In genomic region chr13:33611016-33611805, GRCh38 we compare ENCODE assay signal across 8 cellular contexts.
A peak's percentile ranks its signal among the peaks of the same experiment; 100 is the strongest.
DNase-seq lines count a peak whose midpoint lies in the region; ATAC-seq, FAIRE-seq and TF ChIP-seq lines count a peak whose summit lies in the region.

No MANE protein-coding gene starts in this region.

- no peaks in the 10 kb centered on the region for H3K27me3 ChIP-seq in HUES48 (ENCODE audit: control insufficient read depth, insufficient read depth, low read length)

- no peak for DNase-seq in activated T-helper 1 cell treated with anti-CD3 and anti-CD28 coated beads, Interleukin-12 subunit alpha, Interleukin-12 subunit beta, Interleukin-2, Interleukin-4 antibody, amounts not matched to agents 30 ng/mL and 10 ng/mL and 1 ng/mL, durations not matched to agents 14 hours and 24 hours and 36 hours (ENCODE audit: low spot score)
- DNase-seq in Right ventricle myocardium superior (peak; percentile 88), pulmonary artery endothelial cell (ENCODE audit: low read depth, low spot score) (peak; percentile 0), NCI-H524 treated with DMSO at 0.1 percent for 48 hours (lab: John Stamatoyannopoulos, UW) (no peak), GM12891 (ENCODE audit: insufficient read length, low spot score) (no peak)
- no peak for DNase-seq in central memory CD4-positive, alpha-beta T cell

- H3K4me1 ChIP-seq in HUES48 (ENCODE audit: control insufficient read depth, insufficient read depth, low read length): peaks cover 30% of the 10 kb centered on the region

- intact Hi-C loops in activated T-helper 1 cell treated with anti-CD3 and anti-CD28 coated beads, Interleukin-12 subunit alpha, Interleukin-12 subunit beta, Interleukin-2, Interleukin-4 antibody, amounts not matched to agents 30 ng/mL and 10 ng/mL and 1 ng/mL, durations not matched to agents 14 hours and 24 hours and 36 hours (cut with micrococcal nuclease): loop anchor here (5.0 to 10.0 kb wide), 3 partner anchors 464 to 704 kb away; no protein-coding TSS in a partner anchor
- intact Hi-C loops in Right ventricle myocardium superior (cut with DNase I): loop anchor here (5.0 kb wide), 1 partner anchor 111 kb away; no protein-coding TSS in a partner anchor

- H3K27me3 Mint-ChIP-seq in activated T-helper 1 cell treated with anti-CD3 and anti-CD28 coated beads, Interleukin-12 subunit alpha, Interleukin-12 subunit beta, Interleukin-2, Interleukin-4 antibody, amounts not matched to agents 30 ng/mL and 10 ng/mL and 1 ng/mL, durations not matched to agents 14 hours and 24 hours and 36 hours (ENCODE audit: insufficient read depth): peaks cover 2% of the 10 kb centered on the region

- no peak for TF ChIP-seq POLR2A in GM12891 (IDR thresholded peaks at IDR 0.05; ENCODE audit: low read depth, low read length)

- H3K27ac Mint-ChIP-seq in activated T-helper 1 cell treated with anti-CD3 and anti-CD28 coated beads, Interleukin-12 subunit alpha, Interleukin-12 subunit beta, Interleukin-2, Interleukin-4 antibody, amounts not matched to agents 30 ng/mL and 10 ng/mL and 1 ng/mL, durations not matched to agents 14 hours and 24 hours and 36 hours: peak overlapping the region; percentile 95

- FAIRE-seq in GM12891 (lab: Jason Lieb, UNC): no peak

- 0 out of 2 replicates have a peak overlapping the region, but pooled peaks have one; percentile 2 for H3K4me3 ChIP-seq in HUES48 (ENCODE audit: low read depth, low read length)

- H3K27ac ChIP-seq in HUES48 (ENCODE audit: low read depth, low read length): no peak overlapping the region

- no peaks in the 10 kb centered on the region for H3K9me3 ChIP-seq in HUES48 (ENCODE audit: control insufficient read depth, insufficient read depth, low read length)

- H3K36me3 ChIP-seq in HUES48 (ENCODE audit: control insufficient read depth, insufficient read depth, low read length): no peaks in the 10 kb centered on the region

- H3K4me3 Mint-ChIP-seq in activated T-helper 1 cell treated with anti-CD3 and anti-CD28 coated beads, Interleukin-12 subunit alpha, Interleukin-12 subunit beta, Interleukin-2, Interleukin-4 antibody, amounts not matched to agents 30 ng/mL and 10 ng/mL and 1 ng/mL, durations not matched to agents 14 hours and 24 hours and 36 hours: peak overlapping the region; percentile 82

- H3K9ac ChIP-seq in HUES48 (ENCODE audit: low read depth, low read length): no peak overlapping the region

- H3K4me1 Mint-ChIP-seq in activated T-helper 1 cell treated with anti-CD3 and anti-CD28 coated beads, Interleukin-12 subunit alpha, Interleukin-12 subunit beta, Interleukin-2, Interleukin-4 antibody, amounts not matched to agents 30 ng/mL and 10 ng/mL and 1 ng/mL, durations not matched to agents 14 hours and 24 hours and 36 hours (ENCODE audit: low read depth): peaks cover 46% of the 10 kb centered on the region

- no peaks in the 10 kb centered on the region for H3K36me3 Mint-ChIP-seq in activated T-helper 1 cell treated with anti-CD3 and anti-CD28 coated beads, Interleukin-12 subunit alpha, Interleukin-12 subunit beta, Interleukin-2, Interleukin-4 antibody, amounts not matched to agents 30 ng/mL and 10 ng/mL and 1 ng/mL, durations not matched to agents 14 hours and 24 hours and 36 hours (ENCODE audit: low read depth)

- H3K9me3 Mint-ChIP-seq in activated T-helper 1 cell treated with anti-CD3 and anti-CD28 coated beads, Interleukin-12 subunit alpha, Interleukin-12 subunit beta, Interleukin-2, Interleukin-4 antibody, amounts not matched to agents 30 ng/mL and 10 ng/mL and 1 ng/mL, durations not matched to agents 14 hours and 24 hours and 36 hours: no peaks in the 10 kb centered on the region

- peak; percentile 91 for ATAC-seq in Right ventricle myocardium superior (ENCODE audit: poor library complexity)
- ATAC-seq in HG03432 (IDR thresholded peaks at IDR 0.05; ENCODE audit: unreplicated experiment): no peak

TF ChIP-seq in GM12891, 5 proteins besides CTCF, POLR2A, EP300 and RAD21:
- TF ChIP-seq PAX5 (IDR thresholded peaks at IDR 0.05; ENCODE audit: insufficient read depth, low read length, severe bottlenecking): no peak
- no peak for TF ChIP-seq SPI1 (IDR thresholded peaks at IDR 0.05; ENCODE audit: low read depth, low read length)
- no peak for TF ChIP-seq POLR2AphosphoS5 (IDR thresholded peaks at IDR 0.05; ENCODE audit: low read depth, low read length)
- no peak for TF ChIP-seq TAF1 (IDR thresholded peaks at IDR 0.05; ENCODE audit: low read depth, low read length)
- TF ChIP-seq POU2F2 (IDR thresholded peaks at IDR 0.05; ENCODE audit: low read depth, low read length): no peak

Comparison
In these comparisons a context has a peak if more than half of its experiments do, and no peak if none do; other contexts are left out.
1. DNase-seq: peak in Right ventricle myocardium superior (single experiment) and pulmonary artery endothelial cell (single experiment); none in activated T-helper 1 cell treated with anti-CD3 and anti-CD28 coated beads, Interleukin-12 subunit alpha, Interleukin-12 subunit beta, Interleukin-2, Interleukin-4 antibody, amounts not matched to agents 30 ng/mL and 10 ng/mL and 1 ng/mL, durations not matched to agents 14 hours and 24 hours and 36 hours (single experiment), NCI-H524 treated with DMSO at 0.1 percent for 48 hours (single experiment), central memory CD4-positive, alpha-beta T cell (single experiment) and GM12891 (single experiment).